11 cellular contexts compared by ENCODE assay signal in genomic region chr10:97843296-97843671, GRCh38. TPM values are rescaled to one million over a fixed set of nuclear protein-coding genes. Genes with fewer than 3 reads are reported as not detected.
A peak's percentile ranks its signal among the peaks of the same experiment; 100 is the strongest.
DNase-seq lines count a peak whose midpoint lies in the region; ATAC-seq and TF ChIP-seq lines count a peak whose summit lies in the region.
"Had no signal": no experiment of that assay in that cellular context is flagged by ENCODE, and none has a peak within 500 bp of the region (broad histone marks: within the 10 kb centered on the region; RNA-seq: fewer than 3 reads in every experiment).

No MANE protein-coding gene starts in this region.

- no peaks in the 10 kb centered on the region for H3K36me3 ChIP-seq in HEK293 (ENCODE audit: control insufficient read depth in 2 of 2, insufficient read depth in 1 of 2, low read length in 2 of 2)
- no peaks in the 10 kb centered on the region for H3K36me3 ChIP-seq in CD4-positive, alpha-beta memory T cell (ENCODE audit: insufficient read depth, low read length)

- H3K4me3 ChIP-seq in HEK293 (ENCODE audit: low read depth, low read length) (no peak overlapping the region), fibroblast of the aortic adventitia (ENCODE audit: low read depth, low read length) (no peak overlapping the region)
- H3K4me3 ChIP-seq in CD4-positive, alpha-beta memory T cell (ENCODE audit: low read length in 2 of 2) = no peak overlapping the region

- H3K36me3 Mint-ChIP-seq in CD4-positive, alpha-beta memory T cell = peaks cover 0 to 1% of the 10 kb centered on the region in 2 donors
- H3K36me3 Mint-ChIP-seq: activated naive CD8-positive, alpha-beta T cell treated with anti-CD3 and anti-CD28 coated beads for 36 hours had no signal

- H3K27ac ChIP-seq in HEK293 (ENCODE audit: extremely low read depth, low read depth, low read length) = no peak overlapping the region
- no peak overlapping the region for H3K27ac ChIP-seq in CD4-positive, alpha-beta memory T cell (ENCODE audit: low read depth, low read length)

- H3K9me3 Mint-ChIP-seq in CD4-positive, alpha-beta memory T cell = no peaks in the 10 kb centered on the region

- DNase-seq in DMS53 (lab: John Stamatoyannopoulos, UW) (peak; percentile 99), NCI-H460 (ENCODE audit: extremely low read depth, low read depth) (peak; percentile 36), fibroblast of the aortic adventitia (ENCODE audit: low read depth) (peak; percentile 5), HT-29 (ENCODE audit: low spot score) (no peak)
- DNase-seq in CD4-positive, alpha-beta memory T cell = no peak
- DNase-seq: activated CD4-positive, alpha-beta T cell treated with anti-CD3 and anti-CD28 coated beads for 4 hours; activated naive CD8-positive, alpha-beta T cell treated with anti-CD3 and anti-CD28 coated beads for 36 hours; activated T-cell treated with anti-CD3 and anti-CD28 coated beads for 4 hours; CD4-positive, CD25-positive, alpha-beta regulatory T cell had no signal

- no peak for ATAC-seq in GM18517 (IDR thresholded peaks at IDR 0.05; ENCODE audit: unreplicated experiment)

- POLR2A ChIA-PET in HEK293 (lab: Yijun Ruan, JAX) = no interaction called here
- POLR2A ChIA-PET in CD4-positive, alpha-beta memory T cell (lab: Charles Lee; ENCODE audit: partially characterized antibody) = interaction anchor here (0.7 to 1.4 kb wide), 3 partner anchors 9 to 107 kb away, joined by 3 to 4 read pairs (median 3); no protein-coding TSS in a partner anchor

- H3K27me3 Mint-ChIP-seq in CD4-positive, alpha-beta memory T cell = no peaks in the 10 kb centered on the region
- H3K27me3 Mint-ChIP-seq: CD4-positive, CD25-positive, alpha-beta regulatory T cell had no signal

- H3K4me3 Mint-ChIP-seq in CD4-positive, alpha-beta memory T cell = no peak overlapping the region
- H3K4me3 Mint-ChIP-seq: activated naive CD8-positive, alpha-beta T cell treated with anti-CD3 and anti-CD28 coated beads for 36 hours; CD4-positive, CD25-positive, alpha-beta regulatory T cell had no signal

- H3K9me3 ChIP-seq in HEK293 (ENCODE audit: control insufficient read depth, insufficient read depth, low read depth, low read length) = no peaks in the 10 kb centered on the region
- no peaks in the 10 kb centered on the region for H3K9me3 ChIP-seq in CD4-positive, alpha-beta memory T cell (ENCODE audit: control insufficient read depth in 1 of 2, low read length in 2 of 2)

- H3K27me3 ChIP-seq in CD4-positive, alpha-beta memory T cell (ENCODE audit: insufficient read depth, low read length) = no peaks in the 10 kb centered on the region

- intact Hi-C loops in CD4-positive, alpha-beta memory T cell (cut with micrococcal nuclease) = no loop called here

- no peaks in the 10 kb centered on the region for H3K4me1 ChIP-seq in HEK293 (ENCODE audit: control insufficient read depth, insufficient read depth, low read length)
- no peaks in the 10 kb centered on the region for H3K4me1 ChIP-seq in CD4-positive, alpha-beta memory T cell (ENCODE audit: insufficient read depth, low read length)

- H3K4me1 Mint-ChIP-seq in CD4-positive, alpha-beta memory T cell = peaks cover 10 to 21% (median 16%) of the 10 kb centered on the region in 4 donors

- no peak overlapping the region for H3K27ac Mint-ChIP-seq in CD4-positive, alpha-beta memory T cell
- H3K27ac Mint-ChIP-seq: activated naive CD8-positive, alpha-beta T cell treated with anti-CD3 and anti-CD28 coated beads for 36 hours had no signal

- CTCF ChIA-PET in HEK293 (lab: Yijun Ruan, JAX) = interaction anchor here (0.6 to 1.2 kb wide), 5 partner anchors 26 to 726 kb away, joined by 3 to 9 read pairs (median 3); no protein-coding TSS in a partner anchor
- CTCF ChIA-PET in CD4-positive, alpha-beta memory T cell (lab: Charles Lee; ENCODE audit: partially characterized antibody) = interaction anchor here (0.8 to 1.5 kb wide), 6 partner anchors 11 to 112 kb away, joined by 3 to 10 read pairs (median 4); no protein-coding TSS in a partner anchor

- TF ChIP-seq CTCF in HEK293 (tag by site-specific recombination; IDR thresholded peaks at IDR 0.05) (no peak), fibroblast of the aortic adventitia (IDR thresholded peaks at IDR 0.05; ENCODE audit: insufficient read depth, low read length) (no peak)

TF ChIP-seq in HEK293, 187 proteins besides CTCF, POLR2A, EP300 and RAD21:
- TF ChIP-seq ZNF366 (tag by site-specific recombination; conservative IDR thresholded peaks at IDR 0.05) (peak; percentile 33; the same call in 1 of the 2 replicates), ZNF704 (tag by site-specific recombination; IDR thresholded peaks at IDR 0.05) (no peak), ZNF600 (tag by site-specific recombination; IDR thresholded peaks at IDR 0.05) (no peak), ZBTB21 (tag by site-specific recombination; IDR thresholded peaks at IDR 0.05) (peak; percentile 84), ZNF521 (tag by site-specific recombination; IDR thresholded peaks at IDR 0.05) (no peak), ZNF629 (tag by site-specific recombination; IDR thresholded peaks at IDR 0.05) (peak; percentile 86), ZNF48 (tag by site-specific recombination; IDR thresholded peaks at IDR 0.05) (no peak), ZBTB17 (tag by site-specific recombination; IDR thresholded peaks at IDR 0.05) (peak; percentile 53), TCF7L2 (IDR thresholded peaks at IDR 0.05; ENCODE audit: borderline replicate concordance, low read depth, low read length) (no peak), BCL11A (tag by site-specific recombination; IDR thresholded peaks at IDR 0.05; ENCODE audit: low read depth) (no peak), ZNF623 (tag by site-specific recombination; IDR thresholded peaks at IDR 0.05) (no peak), PRDM1 (tag by site-specific recombination; IDR thresholded peaks at IDR 0.05) (no peak), ZNF433 (tag by site-specific recombination; IDR thresholded peaks at IDR 0.05; ENCODE audit: low read depth) (no peak), ZNF701 (tag by site-specific recombination; IDR thresholded peaks at IDR 0.05) (no peak), ZNF2 (tag by site-specific recombination; IDR thresholded peaks at IDR 0.05) (no peak)

RNA-seq across cellular contexts. Expression of gene GOLGA7B, which starts 6.4 kb away (rescaled TPM):
- 0.02 TPM in 1 of 2 replicates, not detected in the other for total RNA-seq in NCI-H460 (2014; rRNA removed; shearing (Covaris generic))
- 0.03 and 0.13 TPM in 2 replicates for polyA plus RNA-seq in NCI-H460 (2014; cell fraction: nucleus; rRNA removed)
- total RNA-seq in fibroblast of the aortic adventitia (ENCODE audit: low replicate concordance) = not detected in 2 replicates
- 1 to 10 TPM; 7.6 to 7.9 TPM for total RNA-seq in CD4-positive, alpha-beta memory T cell
- 1 to 10 TPM in 1 of 2 donors, under 1 TPM in 1; 0.46 to 1.7 TPM for polyA plus RNA-seq in CD4-positive, alpha-beta memory T cell
- 1.1 and 1.7 TPM in 2 replicates for total RNA-seq in HT-29 (2014; rRNA removed; shearing (Covaris generic))

Comparison
In these comparisons a context has a peak if more than half of its experiments do, and no peak if none do; other contexts are left out.
1. DNase-seq: peak in DMS53 (single experiment), NCI-H460 (single experiment) and fibroblast of the aortic adventitia (single experiment); none in CD4-positive, alpha-beta memory T cell (0 of 5) and HT-29 (single experiment).